In genomic region chr17:27454089-27454488, GRCh38 we compare ENCODE assay signal across 26 cellular contexts. TPM values are rescaled to one million over a fixed set of nuclear protein-coding genes. Genes with fewer than 3 reads are reported as not detected.
DNase-seq lines count a peak whose midpoint lies in the region; ATAC-seq and TF ChIP-seq lines count a peak whose summit lies in the region.
"Had no signal": no experiment of that assay in that cellular context is flagged by ENCODE, and none has a peak within 500 bp of the region (broad histone marks: within the 10 kb centered on the region; RNA-seq: fewer than 3 reads in every experiment).

No MANE protein-coding gene starts in this region.

- no peak overlapping the region for H3K4me2 ChIP-seq in smooth muscle cell
- H3K4me2 ChIP-seq: A549 had no signal

- peaks cover 42% of the 10 kb centered on the region for H3K27me3 Mint-ChIP-seq in activated naive CD4-positive, alpha-beta T cell treated with anti-CD3 and anti-CD28 coated beads, Interleukin-2, amount 10 ng/mL, durations not matched to agents 7 days and 5 days
- H3K27me3 Mint-ChIP-seq in natural killer cell treated with Interleukin-12 subunit alpha and Interleukin-12 subunit beta and Interleukin-15 and Interleukin-18, amount 100 ng/mL, for 72 hours = peaks cover 0 to 3% of the 10 kb centered on the region in 2 donors
- H3K27me3 Mint-ChIP-seq: B cell; CD4-positive, CD25-positive, alpha-beta regulatory T cell; IgD-negative memory B cell had no signal

- H3K79me2 ChIP-seq in smooth muscle cell (ENCODE audit: low read depth) = peaks cover 25% of the 10 kb centered on the region

- H3K4me3 Mint-ChIP-seq in activated naive CD4-positive, alpha-beta T cell treated with anti-CD3 and anti-CD28 coated beads, Interleukin-2, amount 10 ng/mL, durations not matched to agents 7 days and 5 days = no peak overlapping the region
- peak overlapping the region; percentile 7 for H3K4me3 Mint-ChIP-seq in natural killer cell treated with Interleukin-12 subunit alpha and Interleukin-12 subunit beta and Interleukin-15 and Interleukin-18, amount 100 ng/mL, for 72 hours
- H3K4me3 Mint-ChIP-seq: B cell had no signal

- peaks cover 25% of the 10 kb centered on the region for H4K20me1 ChIP-seq in smooth muscle cell (ENCODE audit: low read depth)

- CTCF ChIA-PET in activated naive CD4-positive, alpha-beta T cell treated with anti-CD3 and anti-CD28 coated beads, Interleukin-2, amount 10 ng/mL, durations not matched to agents 7 days and 5 days (lab: Charles Lee) = interaction anchor here (0.8 to 2.2 kb wide), 3 partner anchors 144 to 149 kb away, joined by 3 to 12 read pairs (median 5); no protein-coding TSS in a partner anchor

- H3K4me1 Mint-ChIP-seq in activated naive CD4-positive, alpha-beta T cell treated with anti-CD3 and anti-CD28 coated beads, Interleukin-2, amount 10 ng/mL, durations not matched to agents 7 days and 5 days = peaks cover 34% of the 10 kb centered on the region
- H3K4me1 Mint-ChIP-seq in natural killer cell treated with Interleukin-12 subunit alpha and Interleukin-12 subunit beta and Interleukin-15 and Interleukin-18, amount 100 ng/mL, for 72 hours (ENCODE audit: low read depth in 2 of 2) = peaks cover 15 to 26% of the 10 kb centered on the region in 2 donors

- no peak for TF ChIP-seq EP300 in Ishikawa (IDR thresholded peaks at IDR 0.05; ENCODE audit: borderline replicate concordance)

- H3K4me3 ChIP-seq in smooth muscle cell = no peak overlapping the region
- no peak overlapping the region for H3K4me3 ChIP-seq in Peyer's patch
- H3K4me3 ChIP-seq: A549, GM12878, SJCRH30 had no signal

- H3K27ac Mint-ChIP-seq in activated naive CD4-positive, alpha-beta T cell treated with anti-CD3 and anti-CD28 coated beads, Interleukin-2, amount 50 U/mL, for 72 hours = peak overlapping the region in 1 of 2 donors; percentile 23
- H3K27ac Mint-ChIP-seq in activated naive CD4-positive, alpha-beta T cell treated with anti-CD3 and anti-CD28 coated beads, Interleukin-2, amount 10 ng/mL, durations not matched to agents 7 days and 5 days = no peak overlapping the region
- H3K27ac Mint-ChIP-seq in natural killer cell treated with Interleukin-12 subunit alpha and Interleukin-12 subunit beta and Interleukin-15 and Interleukin-18, amount 100 ng/mL, for 72 hours = no peak overlapping the region
- H3K27ac Mint-ChIP-seq: B cell, IgD-negative memory B cell had no signal

- H3K4me1 ChIP-seq in smooth muscle cell (ENCODE audit: low read depth) (peaks cover 14% of the 10 kb centered on the region), Peyer's patch (peaks cover 0 to 16% (median 3%) of the 10 kb centered on the region in 4 donors)

- peaks cover 9 to 22% of the 10 kb centered on the region in 2 donors for H3K36me3 Mint-ChIP-seq in activated naive CD4-positive, alpha-beta T cell treated with anti-CD3 and anti-CD28 coated beads, Interleukin-2, amount 50 U/mL, for 72 hours
- peaks cover 4% of the 10 kb centered on the region for H3K36me3 Mint-ChIP-seq in activated naive CD4-positive, alpha-beta T cell treated with anti-CD3 and anti-CD28 coated beads, Interleukin-2, amount 10 ng/mL, durations not matched to agents 7 days and 5 days
- H3K36me3 Mint-ChIP-seq in natural killer cell treated with Interleukin-12 subunit alpha and Interleukin-12 subunit beta and Interleukin-15 and Interleukin-18, amount 100 ng/mL, for 72 hours = peaks cover 5% of the 10 kb centered on the region
- H3K36me3 Mint-ChIP-seq: CD4-positive, CD25-positive, alpha-beta regulatory T cell; IgD-negative memory B cell had no signal

- no peak overlapping the region for H3K9ac ChIP-seq in smooth muscle cell (ENCODE audit: low read depth)

- H3K36me3 ChIP-seq in smooth muscle cell (ENCODE audit: low read depth) (no peaks in the 10 kb centered on the region), Peyer's patch (no peaks in the 10 kb centered on the region)
- H3K36me3 ChIP-seq: SJCRH30 had no signal

- no peak for DNase-seq in activated naive CD4-positive, alpha-beta T cell treated with anti-CD3 and anti-CD28 coated beads, Interleukin-2, amount 50 U/mL, for 72 hours (ENCODE audit: low spot score in 2 of 2)
- no peak for DNase-seq in activated naive CD4-positive, alpha-beta T cell treated with anti-CD3 and anti-CD28 coated beads, Interleukin-2, amount 10 ng/mL, durations not matched to agents 7 days and 5 days
- no peak for DNase-seq in natural killer cell treated with Interleukin-12 subunit alpha and Interleukin-12 subunit beta and Interleukin-15 and Interleukin-18, amount 100 ng/mL, for 72 hours (ENCODE audit: low spot score)
- no peak for DNase-seq in smooth muscle cell (lab: John Stamatoyannopoulos, UW; ENCODE audit: unreplicated experiment)
- no peak for DNase-seq in Peyer's patch
- DNase-seq: Caco-2; CD4-positive, CD25-positive, alpha-beta regulatory T cell; DND-41; GOT3; HCEC 1CT; Karpas-422; NCI-H1105 treated with DMSO at 0.1 percent for 48 hours; NCI-H2029 treated with DMSO at 0.1 percent for 48 hours; NCI-H226; NCI-H510A treated with DMSO at 0.1 percent for 48 hours; NCI-H774; NK-92 treated with Interleukin-12 subunit alpha and Interleukin-12 subunit beta, amount 100 ng/mL, for 24 hours had no signal

- TF ChIP-seq CTCF in smooth muscle cell (IDR thresholded peaks at IDR 0.05; ENCODE audit: borderline replicate concordance, insufficient read depth, poor library complexity, severe bottlenecking) (no peak), Peyer's patch (IDR thresholded peaks at IDR 0.05) (no peak)

- H3K27me3 ChIP-seq in smooth muscle cell (ENCODE audit: low read depth) (no peaks in the 10 kb centered on the region), Peyer's patch (no peaks in the 10 kb centered on the region)

- H2AFZ ChIP-seq in smooth muscle cell (ENCODE audit: low read depth) = no peak overlapping the region

- H3K9me3 ChIP-seq in smooth muscle cell (replicated peaks; ENCODE audit: low read depth) (no peaks in the 10 kb centered on the region), Peyer's patch (no peaks in the 10 kb centered on the region)
- H3K9me3 ChIP-seq: A549, Caco-2, SJCRH30 had no signal

- no peak for TF ChIP-seq RAD21 in Ishikawa (IDR thresholded peaks at IDR 0.05; ENCODE audit: low read depth)

- peak overlapping the region; percentile 25 for H3K27ac ChIP-seq in smooth muscle cell (ENCODE audit: low read depth)
- H3K27ac ChIP-seq in Peyer's patch = no peak overlapping the region
- H3K27ac ChIP-seq: A549, SJCRH30 had no signal

- no peaks in the 10 kb centered on the region for H3K9me3 Mint-ChIP-seq in activated naive CD4-positive, alpha-beta T cell treated with anti-CD3 and anti-CD28 coated beads, Interleukin-2, amount 50 U/mL, for 72 hours
- no peaks in the 10 kb centered on the region for H3K9me3 Mint-ChIP-seq in activated naive CD4-positive, alpha-beta T cell treated with anti-CD3 and anti-CD28 coated beads, Interleukin-2, amount 10 ng/mL, durations not matched to agents 7 days and 5 days
- no peaks in the 10 kb centered on the region for H3K9me3 Mint-ChIP-seq in natural killer cell treated with Interleukin-12 subunit alpha and Interleukin-12 subunit beta and Interleukin-15 and Interleukin-18, amount 100 ng/mL, for 72 hours
- H3K9me3 Mint-ChIP-seq: CD4-positive, CD25-positive, alpha-beta regulatory T cell; IgD-negative memory B cell had no signal

- H3F3A ChIP-seq in smooth muscle cell (ENCODE audit: low read depth) = peaks cover 3% of the 10 kb centered on the region

- WGBS in smooth muscle cell (ENCODE audit: low lambda C conversion rate) = 89% methylated on average over 4 of the region's 4 CpGs

- TF ChIP-seq POLR2A in Peyer's patch (IDR thresholded peaks at IDR 0.05) = no peak

- peak; percentile 12 to 44 for ATAC-seq in activated naive CD4-positive, alpha-beta T cell treated with anti-CD3 and anti-CD28 coated beads, Interleukin-2, amount 50 U/mL, for 72 hours
- no peak for ATAC-seq in natural killer cell treated with Interleukin-12 subunit alpha and Interleukin-12 subunit beta and Interleukin-15 and Interleukin-18, amount 100 ng/mL, for 72 hours
- ATAC-seq in HG03439 (IDR thresholded peaks at IDR 0.05; ENCODE audit: unreplicated experiment) = no peak
- ATAC-seq in GM18861 (IDR thresholded peaks at IDR 0.05; ENCODE audit: unreplicated experiment) = no peak
- ATAC-seq: A549, GM12878, Panc1 had no signal

TF ChIP-seq in Ishikawa, 13 proteins besides CTCF, POLR2A, EP300 and RAD21:
- TF ChIP-seq CEBPB (IDR thresholded peaks at IDR 0.05) = no peak
- TF ChIP-seq, protein P1, sequence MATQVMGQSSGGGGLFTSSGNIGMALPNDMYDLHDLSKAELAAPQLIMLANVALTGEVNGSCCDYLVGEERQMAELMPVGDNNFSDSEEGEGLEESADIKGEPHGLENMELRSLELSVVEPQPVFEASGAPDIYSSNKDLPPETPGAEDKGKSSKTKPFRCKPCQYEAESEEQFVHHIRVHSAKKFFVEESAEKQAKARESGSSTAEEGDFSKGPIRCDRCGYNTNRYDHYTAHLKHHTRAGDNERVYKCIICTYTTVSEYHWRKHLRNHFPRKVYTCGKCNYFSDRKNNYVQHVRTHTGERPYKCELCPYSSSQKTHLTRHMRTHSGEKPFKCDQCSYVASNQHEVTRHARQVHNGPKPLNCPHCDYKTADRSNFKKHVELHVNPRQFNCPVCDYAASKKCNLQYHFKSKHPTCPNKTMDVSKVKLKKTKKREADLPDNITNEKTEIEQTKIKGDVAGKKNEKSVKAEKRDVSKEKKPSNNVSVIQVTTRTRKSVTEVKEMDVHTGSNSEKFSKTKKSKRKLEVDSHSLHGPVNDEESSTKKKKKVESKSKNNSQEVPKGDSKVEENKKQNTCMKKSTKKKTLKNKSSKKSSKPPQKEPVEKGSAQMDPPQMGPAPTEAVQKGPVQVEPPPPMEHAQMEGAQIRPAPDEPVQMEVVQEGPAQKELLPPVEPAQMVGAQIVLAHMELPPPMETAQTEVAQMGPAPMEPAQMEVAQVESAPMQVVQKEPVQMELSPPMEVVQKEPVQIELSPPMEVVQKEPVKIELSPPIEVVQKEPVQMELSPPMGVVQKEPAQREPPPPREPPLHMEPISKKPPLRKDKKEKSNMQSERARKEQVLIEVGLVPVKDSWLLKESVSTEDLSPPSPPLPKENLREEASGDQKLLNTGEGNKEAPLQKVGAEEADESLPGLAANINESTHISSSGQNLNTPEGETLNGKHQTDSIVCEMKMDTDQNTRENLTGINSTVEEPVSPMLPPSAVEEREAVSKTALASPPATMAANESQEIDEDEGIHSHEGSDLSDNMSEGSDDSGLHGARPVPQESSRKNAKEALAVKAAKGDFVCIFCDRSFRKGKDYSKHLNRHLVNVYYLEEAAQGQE (IDR thresholded peaks at IDR 0.05; ENCODE audit: low read depth) = peak; percentile 28; the same call in 1 of the 2 replicates
- TF ChIP-seq FOXM1 (IDR thresholded peaks at IDR 0.05; ENCODE audit: borderline replicate concordance, low read depth) = no peak
- TF ChIP-seq TAF1 (IDR thresholded peaks at IDR 0.05; ENCODE audit: low read depth) = no peak
- no peak for TF ChIP-seq ZBTB7A (IDR thresholded peaks at IDR 0.05; ENCODE audit: low read depth)

RNA-seq across cellular contexts. Expression of gene KSR1, which starts 2.2 kb away (rescaled TPM):
- total RNA-seq in activated naive CD4-positive, alpha-beta T cell treated with anti-CD3 and anti-CD28 coated beads, Interleukin-2, amount 50 U/mL, for 72 hours = 100 to 1,000 TPM; 132 to 194 TPM
- 100 to 1,000 TPM; 122 to 236 TPM for total RNA-seq in natural killer cell treated with Interleukin-12 subunit alpha and Interleukin-12 subunit beta and Interleukin-15 and Interleukin-18, amount 100 ng/mL, for 72 hours
- 65.1 and 69.2 TPM in 2 replicates for total RNA-seq in smooth muscle cell
- 40.4 and 53.2 TPM in 2 replicates for polyA plus RNA-seq in smooth muscle cell
- total RNA-seq in Peyer's patch = 10 to 100 TPM; 26.6 to 64.4 (median 42.2) TPM

Comparison
In these comparisons a context has a peak if more than half of its experiments do, and no peak if none do; other contexts are left out.
1. ATAC-seq: peak in activated naive CD4-positive, alpha-beta T cell treated with anti-CD3 and anti-CD28 coated beads, Interleukin-2, amount 50 U/mL, for 72 hours (2 of 2); none in natural killer cell treated with Interleukin-12 subunit alpha and Interleukin-12 subunit beta and Interleukin-15 and Interleukin-18, amount 100 ng/mL, for 72 hours (0 of 2), HG03439 (single experiment) and GM18861 (single experiment).